In genomic region chr10:69479737-69480412, GRCh38 we compare ENCODE assay signal across 9 cellular contexts. TPM values are rescaled to one million over a fixed set of nuclear protein-coding genes. Genes with fewer than 3 reads are reported as not detected.
DNase-seq lines count a peak whose midpoint lies in the region; ATAC-seq and TF ChIP-seq lines count a peak whose summit lies in the region.
"Had no signal": no experiment of that assay in that cellular context is flagged by ENCODE, and none has a peak within 500 bp of the region (broad histone marks: within the 10 kb centered on the region; RNA-seq: fewer than 3 reads in every experiment).

No MANE protein-coding gene starts in this region.

- H3K4me1 ChIP-seq in Panc1 (ENCODE audit: control insufficient read depth, insufficient read depth, low read length) (peaks cover 53% of the 10 kb centered on the region), duodenal mucosa (ENCODE audit: control insufficient read depth in 1 of 2, insufficient read depth in 2 of 2, low read length in 2 of 2) (peaks cover 18 to 25% of the 10 kb centered on the region in 2 donors), suprapubic skin (peaks cover 33% of the 10 kb centered on the region)

- ATAC-seq in Panc1 = 0 out of 2 replicates have a peak, but pooled peaks have one; percentile 28
- no peak for ATAC-seq in GM19452 (IDR thresholded peaks at IDR 0.05; ENCODE audit: unreplicated experiment)

- no peak for TF ChIP-seq POLR2A in suprapubic skin (IDR thresholded peaks at IDR 0.05)

- BruUV-seq in Panc1 (replicated peaks; lab: Mats Ljungman, UMichigan) = no TSS peak

- H3K4me3 ChIP-seq in Panc1 (ENCODE audit: low read depth in 2 of 2, low read length in 2 of 2) (no peak overlapping the region), duodenal mucosa (ENCODE audit: low read depth in 1 of 2, low read length in 2 of 2) (no peak overlapping the region), suprapubic skin (no peak overlapping the region)
- H3K4me3 ChIP-seq: SJSA1 had no signal

- 61% methylated on average over 2 of the region's 2 CpGs for WGBS in suprapubic skin

- H3K27me3 ChIP-seq in Panc1 (ENCODE audit: control insufficient read depth, insufficient read depth, low read length) (no peaks in the 10 kb centered on the region), duodenal mucosa (ENCODE audit: control insufficient read depth in 1 of 2, insufficient read depth in 2 of 2, low read length in 2 of 2) (no peaks in the 10 kb centered on the region), suprapubic skin (no peaks in the 10 kb centered on the region)
- H3K27me3 ChIP-seq: SJSA1 had no signal

- CTCF ChIA-PET in Panc1 (lab: Charles Lee) = interaction anchor here (0.5 kb wide), 2 partner anchors 12 to 52 kb away, joined by 3 to 6 read pairs; no protein-coding TSS in a partner anchor

- H3K36me3 ChIP-seq in Panc1 (ENCODE audit: control insufficient read depth, insufficient read depth, low read length) = no peaks in the 10 kb centered on the region; the same call in 1 of the 2 replicates
- H3K36me3 ChIP-seq in duodenal mucosa (ENCODE audit: control insufficient read depth in 1 of 2, insufficient read depth in 2 of 2, low read length in 2 of 2) = peaks cover 5 to 19% of the 10 kb centered on the region in 2 donors
- H3K36me3 ChIP-seq in suprapubic skin = no peaks in the 10 kb centered on the region
- H3K36me3 ChIP-seq: SJSA1 had no signal

- no peak overlapping the region for H3K9ac ChIP-seq in duodenal mucosa (ENCODE audit: low read depth in 1 of 2, low read length in 2 of 2)

- TF ChIP-seq CTCF in Panc1 (IDR thresholded peaks at IDR 0.05) (no peak), suprapubic skin (IDR thresholded peaks at IDR 0.05) (no peak)

- intact Hi-C loops in Panc1 (cut with micrococcal nuclease; ENCODE audit: unreplicated experiment) = no loop called here

- DNase-seq in Panc1 (ENCODE audit: low read depth, low spot score) (no peak), midbrain (lab: John Stamatoyannopoulos, UW) (peak; percentile 43), suprapubic skin (ENCODE audit: low spot score in 2 of 2) (no peak), HuH-7 (ENCODE audit: low spot score) (no peak), NCI-H1417 treated with DMSO at 0.1 percent for 48 hours (lab: John Stamatoyannopoulos, UW) (no peak)
- DNase-seq: stimulated activated CD4-positive, alpha-beta T cell treated with anti-CD3 and anti-CD28 coated beads, Interleukin-1b, Interleukin-23, amount 100 ng/mL, for 48 hours had no signal

- TF ChIP-seq EP300 in suprapubic skin (IDR thresholded peaks at IDR 0.05) = no peak

- POLR2A ChIA-PET in Panc1 (lab: Charles Lee) = no interaction called here

- in situ Hi-C loops in Panc1 (cut with HindIII; ENCODE audit: low pct_unique_long_range_greater_than_20kb, low sequenced_read_pairs) = no loop called here

- H3K9me3 ChIP-seq in Panc1 (ENCODE audit: control insufficient read depth, insufficient read depth, low read depth, low read length) (no peaks in the 10 kb centered on the region), duodenal mucosa (ENCODE audit: control insufficient read depth in 1 of 2, low read length in 2 of 2) (no peaks in the 10 kb centered on the region), suprapubic skin (no peaks in the 10 kb centered on the region)
- H3K9me3 ChIP-seq: SJSA1 had no signal

- peak overlapping the region; percentile 35; the same call in 1 of the 2 replicates for H3K27ac ChIP-seq in Panc1 (ENCODE audit: low read length)
- H3K27ac ChIP-seq in duodenal mucosa (ENCODE audit: low read depth, low read length) = peak overlapping the region; percentile 42
- peak overlapping the region; percentile 52 for H3K27ac ChIP-seq in suprapubic skin
- H3K27ac ChIP-seq: SJSA1 had no signal

RNA-seq across cellular contexts. Expression of gene TSPAN15, which starts 28.6 kb away (rescaled TPM):
- total RNA-seq in Panc1 (2021; ENCODE audit: unreplicated experiment) (199 TPM), suprapubic skin (10 to 100 TPM in 2 of 4 donors, 1 to 10 TPM in 2; 4.0 to 18.1 (median 11.7) TPM)
- polyA plus RNA-seq in Panc1 (2012; ENCODE audit: insufficient read length) = 415 TPM

Comparison
In these comparisons a context has a peak if more than half of its experiments do, and no peak if none do; other contexts are left out.
1. RNA of gene TSPAN15, which starts 28.6 kb away (total RNA-seq): 199 TPM in Panc1 (single experiment); 4.0 to 18.1 TPM in suprapubic skin; every median in the first group is over 10 times any median in the second.
2. Peak in every context shown above with its lines, with median percentiles within 50 percentile points of each other: H3K27ac ChIP-seq.